In the genomic region with DNA sequence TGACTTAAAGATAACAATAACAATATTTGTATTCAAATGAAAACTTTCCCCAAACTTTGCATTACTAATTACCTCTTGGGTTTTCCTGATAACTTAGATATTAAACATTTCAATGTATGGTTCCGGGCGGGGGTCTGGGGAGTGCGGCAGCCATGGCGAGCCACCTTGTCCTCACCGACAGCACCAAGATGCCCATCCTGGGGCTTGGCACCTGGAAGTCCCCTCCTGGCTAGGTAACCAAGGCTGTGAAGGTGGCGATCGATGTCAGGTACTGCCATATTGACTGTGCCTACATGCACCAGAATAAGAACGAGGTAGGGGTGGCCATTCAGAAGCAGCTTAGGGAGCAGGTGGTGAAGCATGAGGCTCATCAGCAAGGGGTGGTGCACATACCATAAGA, we compare ENCODE assay signal across 25 cellular contexts.
"Had no signal": no experiment of that assay in that cellular context is flagged by ENCODE, and none has a peak within 500 bp of the region (broad histone marks: within the 10 kb centered on the region; RNA-seq: fewer than 3 reads in every experiment).

No MANE protein-coding gene starts in this region.

- H3K36me3 ChIP-seq: colonic mucosa, esophagus squamous epithelium, heart right ventricle, left lung had no signal

- H3K4me3 ChIP-seq: colonic mucosa, esophagus squamous epithelium, heart right ventricle, left lung, lung, mucosa of descending colon had no signal

- H3K27ac ChIP-seq: colonic mucosa, epithelial cell of prostate, esophagus squamous epithelium, heart right ventricle, left lung had no signal

- H3K9me3 ChIP-seq: colonic mucosa, esophagus squamous epithelium, mucosa of descending colon had no signal

- H3K4me1 ChIP-seq: colonic mucosa, esophagus squamous epithelium, heart right ventricle, left lung had no signal

- DNase-seq: cerebellar nuclear complex; colonic mucosa; cortex of kidney; effector CD8-positive, alpha-beta T cell; effector memory CD8-positive, alpha-beta T cell; endodermal cell; erythroblast; esophagus squamous epithelium; foreskin fibroblast; foreskin melanocyte; glutamatergic neuron; head of caudate nucleus; heart right ventricle; hippocampal formation; kidney glomerular epithelial cell; mammary epithelial cell; mucosa of descending colon; naive B cell had no signal

- H3K27me3 ChIP-seq: colonic mucosa, esophagus squamous epithelium, heart right ventricle, left lung had no signal

- ATAC-seq: effector memory CD8-positive, alpha-beta T cell; esophagus mucosa; heart right ventricle; left lung; mucosa of descending colon had no signal

- FAIRE-seq: endometrium, islet of Langerhans, keratinocyte had no signal
